ENCODE assay signal across 8 cellular contexts in genomic region chr5:151115272-151115905, GRCh38. TPM values are rescaled to one million over a fixed set of nuclear protein-coding genes. Genes with fewer than 3 reads are reported as not detected.
A peak's percentile ranks its signal among the peaks of the same experiment; 100 is the strongest.
DNase-seq lines count a peak whose midpoint lies in the region; ATAC-seq and TF ChIP-seq lines count a peak whose summit lies in the region.

No MANE protein-coding gene starts in this region.

- peak; percentile 92 for ATAC-seq in SK-N-SH treated with all-trans-retinoic acid at 6 μM for 48 hours
- ATAC-seq in upper lobe of left lung (ENCODE audit: low FRiP score in 2 of 2): peak; percentile 74 to 93

- no peak overlapping the region for H3K9ac ChIP-seq in trophoblast cell (ENCODE audit: low read length)

- no peaks in the 10 kb centered on the region for H3K79me2 ChIP-seq in trophoblast cell (ENCODE audit: control insufficient read depth, insufficient read depth, low read length, poor library complexity)

- no CpG with 5 or more reads among the region's 7 CpGs for WGBS in trophoblast cell (ENCODE audit: extremely low coverage, insufficient coverage, insufficient read length)
- 0 to 2% methylated on average over 6 to 7 of the region's 7 CpGs for WGBS in upper lobe of left lung, 2 donors

- H3K9me3 ChIP-seq in trophoblast cell (ENCODE audit: insufficient read depth, low read depth, low read length): no peaks in the 10 kb centered on the region
- H3K9me3 ChIP-seq in upper lobe of left lung: no peaks in the 10 kb centered on the region

- peak; percentile 93 for TF ChIP-seq CTCF in glutamatergic neuron (IDR thresholded peaks at IDR 0.05; ENCODE audit: partially characterized antibody, unreplicated experiment)
- peak; percentile 86 to 96 (median 92) for TF ChIP-seq CTCF in upper lobe of left lung (IDR thresholded peaks at IDR 0.05)

- no peak overlapping the region for H4K91ac ChIP-seq in trophoblast cell (ENCODE audit: low read depth, low read length)

- H3K27ac Mint-ChIP-seq in glutamatergic neuron (ENCODE audit: unreplicated experiment): no peak overlapping the region

- DNase-seq in NCI-H524 (lab: John Stamatoyannopoulos, UW) (peak; percentile 9 to 56), NCI-H524 treated with DMSO at 0.1 percent for 48 hours (lab: John Stamatoyannopoulos, UW) (no peak), glutamatergic neuron (peak; percentile 91), trophoblast cell (peak; percentile 56 to 78), upper lobe of left lung (peak in 1 of 2 donors; percentile 82)
- peak; percentile 25 for DNase-seq in Jurkat, Clone E6-1 (ENCODE audit: low read depth, low spot score)
- DNase-seq in activated naive CD4-positive, alpha-beta T cell treated with Interleukin-2 at 50 U/mL for 16 hours: peak; percentile 80

- no peaks in the 10 kb centered on the region for H3K27me3 Mint-ChIP-seq in glutamatergic neuron (ENCODE audit: unreplicated experiment)

- H3K18ac ChIP-seq in trophoblast cell (ENCODE audit: low read length): no peak overlapping the region

- H3K27me3 ChIP-seq in trophoblast cell (ENCODE audit: insufficient read depth, low read length) (no peaks in the 10 kb centered on the region), upper lobe of left lung (no peaks in the 10 kb centered on the region)

- H3K9me3 Mint-ChIP-seq in glutamatergic neuron (ENCODE audit: unreplicated experiment): peaks cover 2% of the 10 kb centered on the region

- H3K4me1 Mint-ChIP-seq in glutamatergic neuron (ENCODE audit: low read depth, unreplicated experiment): peaks cover 4% of the 10 kb centered on the region

- H2BK120ac ChIP-seq in trophoblast cell (ENCODE audit: insufficient read depth, low read length, poor library complexity): no peak overlapping the region

- H3K14ac ChIP-seq in trophoblast cell (ENCODE audit: low read length): no peak overlapping the region

- TF ChIP-seq EP300 in upper lobe of left lung (IDR thresholded peaks at IDR 0.05): no peak

- H2AK5ac ChIP-seq in trophoblast cell (ENCODE audit: low read length): no peak overlapping the region

- H3K27ac ChIP-seq in trophoblast cell (ENCODE audit: low read depth, low read length) (no peak overlapping the region), upper lobe of left lung (peak overlapping the region in 1 of 4 donors; percentile 28)

- no peaks in the 10 kb centered on the region for H3K79me1 ChIP-seq in trophoblast cell (ENCODE audit: low read length)

- H2AFZ ChIP-seq in trophoblast cell (ENCODE audit: insufficient read depth, low read length, poor library complexity): no peak overlapping the region

- no peak overlapping the region for H4K12ac ChIP-seq in trophoblast cell (ENCODE audit: low read depth, low read length)

- H3K4me3 Mint-ChIP-seq in glutamatergic neuron (ENCODE audit: unreplicated experiment): no peak overlapping the region

- no peaks in the 10 kb centered on the region for H3K36me3 Mint-ChIP-seq in glutamatergic neuron (ENCODE audit: unreplicated experiment)

- H3K4me1 ChIP-seq in trophoblast cell (ENCODE audit: control insufficient read depth in 1 of 2, insufficient read depth in 2 of 2, low read length in 2 of 2): no peaks in the 10 kb centered on the region
- peaks cover 0 to 8% (median 6%) of the 10 kb centered on the region in 4 donors for H3K4me1 ChIP-seq in upper lobe of left lung

- H3K4ac ChIP-seq in trophoblast cell (ENCODE audit: low read depth, low read length): no peak overlapping the region

- H3K23ac ChIP-seq in trophoblast cell (ENCODE audit: low read length): no peak overlapping the region

- peaks cover 22 to 29% of the 10 kb centered on the region in 2 experiments for H3K36me3 ChIP-seq in trophoblast cell (ENCODE audit: control insufficient read depth in 1 of 2, insufficient read depth in 2 of 2, low read length in 2 of 2)
- H3K36me3 ChIP-seq in upper lobe of left lung: peaks cover 0 to 65% (median 28%) of the 10 kb centered on the region in 4 donors

- no peak overlapping the region for H4K8ac ChIP-seq in trophoblast cell (ENCODE audit: low read depth, low read length)

- no peak overlapping the region for H2BK12ac ChIP-seq in trophoblast cell (ENCODE audit: low read length)

- H2BK5ac ChIP-seq in trophoblast cell (ENCODE audit: low read depth, low read length, poor library complexity): no peak overlapping the region

- no peak overlapping the region for H3K4me3 ChIP-seq in Jurkat, Clone E6-1 (ENCODE audit: low read length)
- no peak overlapping the region for H3K4me3 ChIP-seq in trophoblast cell (ENCODE audit: low read depth, low read length)
- no peak overlapping the region for H3K4me3 ChIP-seq in upper lobe of left lung

- no peak overlapping the region for H3K4me2 ChIP-seq in trophoblast cell (ENCODE audit: low read length)

- no peak for TF ChIP-seq POLR2A in upper lobe of left lung (IDR thresholded peaks at IDR 0.05)

TF ChIP-seq in SK-N-SH treated with all-trans-retinoic acid at 6 μM for 48 hours, 23 proteins besides CTCF, POLR2A, EP300 and RAD21:
- TF ChIP-seq OSR1 (CRISPR knock-in tag; IDR thresholded peaks at IDR 0.05): no peak
- TF ChIP-seq ZNF8 (CRISPR knock-in tag; IDR thresholded peaks at IDR 0.05): no peak
- TF ChIP-seq, protein P1, sequence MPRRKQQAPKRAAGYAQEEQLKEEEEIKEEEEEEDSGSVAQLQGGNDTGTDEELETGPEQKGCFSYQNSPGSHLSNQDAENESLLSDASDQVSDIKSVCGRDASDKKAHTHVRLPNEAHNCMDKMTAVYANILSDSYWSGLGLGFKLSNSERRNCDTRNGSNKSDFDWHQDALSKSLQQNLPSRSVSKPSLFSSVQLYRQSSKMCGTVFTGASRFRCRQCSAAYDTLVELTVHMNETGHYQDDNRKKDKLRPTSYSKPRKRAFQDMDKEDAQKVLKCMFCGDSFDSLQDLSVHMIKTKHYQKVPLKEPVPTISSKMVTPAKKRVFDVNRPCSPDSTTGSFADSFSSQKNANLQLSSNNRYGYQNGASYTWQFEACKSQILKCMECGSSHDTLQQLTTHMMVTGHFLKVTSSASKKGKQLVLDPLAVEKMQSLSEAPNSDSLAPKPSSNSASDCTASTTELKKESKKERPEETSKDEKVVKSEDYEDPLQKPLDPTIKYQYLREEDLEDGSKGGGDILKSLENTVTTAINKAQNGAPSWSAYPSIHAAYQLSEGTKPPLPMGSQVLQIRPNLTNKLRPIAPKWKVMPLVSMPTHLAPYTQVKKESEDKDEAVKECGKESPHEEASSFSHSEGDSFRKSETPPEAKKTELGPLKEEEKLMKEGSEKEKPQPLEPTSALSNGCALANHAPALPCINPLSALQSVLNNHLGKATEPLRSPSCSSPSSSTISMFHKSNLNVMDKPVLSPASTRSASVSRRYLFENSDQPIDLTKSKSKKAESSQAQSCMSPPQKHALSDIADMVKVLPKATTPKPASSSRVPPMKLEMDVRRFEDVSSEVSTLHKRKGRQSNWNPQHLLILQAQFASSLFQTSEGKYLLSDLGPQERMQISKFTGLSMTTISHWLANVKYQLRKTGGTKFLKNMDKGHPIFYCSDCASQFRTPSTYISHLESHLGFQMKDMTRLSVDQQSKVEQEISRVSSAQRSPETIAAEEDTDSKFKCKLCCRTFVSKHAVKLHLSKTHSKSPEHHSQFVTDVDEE (CRISPR knock-in tag; IDR thresholded peaks at IDR 0.05): no peak
- TF ChIP-seq ZNF565 (CRISPR knock-in tag; conservative IDR thresholded peaks at IDR 0.05; ENCODE audit: low read depth): no peak
- TF ChIP-seq BACH2 (CRISPR knock-in tag; IDR thresholded peaks at IDR 0.05; ENCODE audit: borderline replicate concordance): no peak
- TF ChIP-seq, protein P2, sequence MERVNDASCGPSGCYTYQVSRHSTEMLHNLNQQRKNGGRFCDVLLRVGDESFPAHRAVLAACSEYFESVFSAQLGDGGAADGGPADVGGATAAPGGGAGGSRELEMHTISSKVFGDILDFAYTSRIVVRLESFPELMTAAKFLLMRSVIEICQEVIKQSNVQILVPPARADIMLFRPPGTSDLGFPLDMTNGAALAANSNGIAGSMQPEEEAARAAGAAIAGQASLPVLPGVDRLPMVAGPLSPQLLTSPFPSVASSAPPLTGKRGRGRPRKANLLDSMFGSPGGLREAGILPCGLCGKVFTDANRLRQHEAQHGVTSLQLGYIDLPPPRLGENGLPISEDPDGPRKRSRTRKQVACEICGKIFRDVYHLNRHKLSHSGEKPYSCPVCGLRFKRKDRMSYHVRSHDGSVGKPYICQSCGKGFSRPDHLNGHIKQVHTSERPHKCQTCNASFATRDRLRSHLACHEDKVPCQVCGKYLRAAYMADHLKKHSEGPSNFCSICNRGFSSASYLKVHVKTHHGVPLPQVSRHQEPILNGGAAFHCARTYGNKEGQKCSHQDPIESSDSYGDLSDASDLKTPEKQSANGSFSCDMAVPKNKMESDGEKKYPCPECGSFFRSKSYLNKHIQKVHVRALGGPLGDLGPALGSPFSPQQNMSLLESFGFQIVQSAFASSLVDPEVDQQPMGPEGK (CRISPR knock-in tag; IDR thresholded peaks at IDR 0.05; ENCODE audit: borderline replicate concordance): no peak
- TF ChIP-seq RARB (CRISPR knock-in tag; IDR thresholded peaks at IDR 0.05): no peak
- TF ChIP-seq SNAI2 (CRISPR knock-in tag; IDR thresholded peaks at IDR 0.05): no peak
- TF ChIP-seq, protein P3, sequence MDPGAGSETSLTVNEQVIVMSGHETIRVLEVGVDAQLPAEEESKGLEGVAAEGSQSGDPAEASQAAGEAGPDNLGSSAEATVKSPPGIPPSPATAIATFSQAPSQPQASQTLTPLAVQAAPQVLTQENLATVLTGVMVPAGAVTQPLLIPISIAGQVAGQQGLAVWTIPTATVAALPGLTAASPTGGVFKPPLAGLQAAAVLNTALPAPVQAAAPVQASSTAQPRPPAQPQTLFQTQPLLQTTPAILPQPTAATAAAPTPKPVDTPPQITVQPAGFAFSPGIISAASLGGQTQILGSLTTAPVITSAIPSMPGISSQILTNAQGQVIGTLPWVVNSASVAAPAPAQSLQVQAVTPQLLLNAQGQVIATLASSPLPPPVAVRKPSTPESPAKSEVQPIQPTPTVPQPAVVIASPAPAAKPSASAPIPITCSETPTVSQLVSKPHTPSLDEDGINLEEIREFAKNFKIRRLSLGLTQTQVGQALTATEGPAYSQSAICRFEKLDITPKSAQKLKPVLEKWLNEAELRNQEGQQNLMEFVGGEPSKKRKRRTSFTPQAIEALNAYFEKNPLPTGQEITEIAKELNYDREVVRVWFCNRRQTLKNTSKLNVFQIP (CRISPR knock-in tag; IDR thresholded peaks at IDR 0.05; ENCODE audit: borderline replicate concordance, low read depth): no peak
TF ChIP-seq in SK-N-SH treated with all-trans-retinoic acid at 6 μM for 48 hours: peak in this region for 0.

RNA-seq across cellular contexts. Expression of gene TNIP1, which starts 34.6 kb away (rescaled TPM):
- polyA plus RNA-seq in Jurkat, Clone E6-1 (2012; ENCODE audit: insufficient read depth, insufficient read length): 58.1 TPM
- 34.1 TPM for total RNA-seq in glutamatergic neuron (ENCODE audit: unreplicated experiment)
- 54.1 and 54.5 TPM in 2 replicates for polyA plus RNA-seq in trophoblast cell (2013)
- 100 to 1,000 TPM; 109 to 166 (median 130) TPM for total RNA-seq in upper lobe of left lung

RNA-seq across cellular contexts. Expression of gene ANXA6, which starts 42.2 kb away (rescaled TPM):
- 276 TPM for polyA plus RNA-seq in Jurkat, Clone E6-1 (2012; ENCODE audit: insufficient read depth, insufficient read length)
- total RNA-seq in glutamatergic neuron (ENCODE audit: unreplicated experiment): 143 TPM
- 81.4 and 88.5 TPM in 2 replicates for polyA plus RNA-seq in trophoblast cell (2013)
- total RNA-seq in upper lobe of left lung: 100 to 1,000 TPM in 1 of 6 donors, 10 to 100 TPM in 5; 68.5 to 176 (median 84.5) TPM
